In genomic region chr18:49499046-49499637, GRCh38 we compare ENCODE assay signal across 15 cellular contexts. TPM values are rescaled to one million over a fixed set of nuclear protein-coding genes. Genes with fewer than 3 reads are reported as not detected.
DNase-seq lines count a peak whose midpoint lies in the region; ATAC-seq and TF ChIP-seq lines count a peak whose summit lies in the region.
"Had no signal": no experiment of that assay in that cellular context is flagged by ENCODE, and none has a peak within 500 bp of the region (broad histone marks: within the 10 kb centered on the region; RNA-seq: fewer than 3 reads in every experiment).

No MANE protein-coding gene starts in this region.

- no peak overlapping the region for H2AFZ ChIP-seq in mesenchymal stem cell (ENCODE audit: low read depth, low read length)

- no peaks in the 10 kb centered on the region for H3K9me3 ChIP-seq in mesenchymal stem cell (ENCODE audit: control insufficient read depth, low read length)
- H3K9me3 ChIP-seq: BLaER1 had no signal

- H2BK5ac ChIP-seq in mesenchymal stem cell (ENCODE audit: low read depth, low read length, poor library complexity, severe bottlenecking) = no peak overlapping the region

- H2BK15ac ChIP-seq in mesenchymal stem cell (ENCODE audit: low read depth, poor library complexity, severe bottlenecking) = no peak overlapping the region

- H3K23ac ChIP-seq in mesenchymal stem cell (ENCODE audit: low read length in 2 of 2) = no peak overlapping the region

- H3K4ac ChIP-seq in mesenchymal stem cell (ENCODE audit: low read depth in 1 of 2, low read length in 2 of 2) = no peak overlapping the region

- H3K14ac ChIP-seq in mesenchymal stem cell (ENCODE audit: low read length in 2 of 2) = no peak overlapping the region

- no peak overlapping the region for H3K9ac ChIP-seq in mesenchymal stem cell (ENCODE audit: low read length)
- H3K9ac ChIP-seq: BLaER1 had no signal

- TF ChIP-seq CTCF in 22Rv1 (IDR thresholded peaks at IDR 0.05) (no peak), WTC11 (IDR thresholded peaks at IDR 0.05) (no peak)

- no peaks in the 10 kb centered on the region for H3K36me3 Mint-ChIP-seq in WTC11
- H3K36me3 Mint-ChIP-seq: CD8-positive, alpha-beta T cell had no signal

- no peaks in the 10 kb centered on the region for H3K27me3 Mint-ChIP-seq in WTC11 (ENCODE audit: low read depth)

- DNase-seq in WTC11 (ENCODE audit: low spot score) (peak; percentile 19), mesenchymal stem cell (no peak), midbrain (lab: John Stamatoyannopoulos, UW) (no peak), activated gamma-delta T cell (lab: John Stamatoyannopoulos, UW) (no peak)
- DNase-seq: CD8-positive, alpha-beta T cell; GOT3; KG1; NCI-H1436; NCI-H2081; NCI-H774 had no signal

- peaks cover 41% of the 10 kb centered on the region for H3K4me1 Mint-ChIP-seq in WTC11

- 91% methylated on average over 16 of the region's 16 CpGs for WGBS in mesenchymal stem cell

- no peak overlapping the region for H2AK5ac ChIP-seq in mesenchymal stem cell (ENCODE audit: low read length, severe bottlenecking)

- CTCF ChIA-PET in WTC11 (lab: Charles Lee) = no interaction called here

- H4K8ac ChIP-seq in mesenchymal stem cell (ENCODE audit: low read length) = peak overlapping the region; percentile 14

- H2BK12ac ChIP-seq in mesenchymal stem cell (ENCODE audit: low read length in 2 of 2) = no peak overlapping the region

- H4K91ac ChIP-seq in mesenchymal stem cell (ENCODE audit: low read length) = no peak overlapping the region

- peak overlapping the region; percentile 50 for H3K27ac ChIP-seq in 22Rv1
- no peak overlapping the region for H3K27ac ChIP-seq in mesenchymal stem cell (ENCODE audit: low read length, poor library complexity, severe bottlenecking)
- H3K27ac ChIP-seq: BLaER1 had no signal

- peaks cover 1% of the 10 kb centered on the region for H3K4me1 ChIP-seq in mesenchymal stem cell (ENCODE audit: control insufficient read depth, insufficient read depth, low read depth, low read length)
- H3K4me1 ChIP-seq: BLaER1 had no signal

- H3K4me3 ChIP-seq in mesenchymal stem cell (ENCODE audit: insufficient read depth in 1 of 2, low read depth in 1 of 2, low read length in 2 of 2) = no peak overlapping the region
- H3K4me3 ChIP-seq: BLaER1 had no signal

- no peaks in the 10 kb centered on the region for H3K79me1 ChIP-seq in mesenchymal stem cell (replicated peaks; ENCODE audit: low read length, poor library complexity, severe bottlenecking)

- no peak overlapping the region for H3K18ac ChIP-seq in mesenchymal stem cell (ENCODE audit: low read depth in 1 of 2, low read length in 2 of 2)

- H3K36me3 ChIP-seq in mesenchymal stem cell (ENCODE audit: control insufficient read depth in 1 of 2, insufficient read depth in 2 of 2, low read depth in 1 of 2, low read length in 2 of 2) = no peaks in the 10 kb centered on the region
- H3K36me3 ChIP-seq: BLaER1 had no signal

- no peak overlapping the region for H3K27ac Mint-ChIP-seq in WTC11
- H3K27ac Mint-ChIP-seq: CD8-positive, alpha-beta T cell had no signal

- H3K4me3 Mint-ChIP-seq in WTC11 = peak overlapping the region; percentile 29
- H3K4me3 Mint-ChIP-seq: CD8-positive, alpha-beta T cell had no signal

- POLR2A ChIA-PET in WTC11 (lab: Charles Lee) = interaction anchor here (1.6 kb wide), 1 partner anchor 12 kb away, joined by 4 read pairs; the partner anchor contains the start of gene C18orf32

- ATAC-seq in HG02870 (IDR thresholded peaks at IDR 0.05; ENCODE audit: unreplicated experiment) = peak; percentile 54
- peak; percentile 51 for ATAC-seq in WTC11
- ATAC-seq in HG03520 (IDR thresholded peaks at IDR 0.05; ENCODE audit: unreplicated experiment) = no peak
- no peak for ATAC-seq in HG02571 (IDR thresholded peaks at IDR 0.05; ENCODE audit: unreplicated experiment)
- ATAC-seq: CD8-positive, alpha-beta T cell had no signal

- no peak overlapping the region for H3K4me2 ChIP-seq in mesenchymal stem cell (ENCODE audit: low read length, poor library complexity, severe bottlenecking)
- H3K4me2 ChIP-seq: BLaER1 had no signal

- H2BK120ac ChIP-seq in mesenchymal stem cell (ENCODE audit: low read depth, low read length) = no peak overlapping the region

- peaks cover 0 to 7% of the 10 kb centered on the region in 2 experiments for H3K27me3 ChIP-seq in mesenchymal stem cell (ENCODE audit: control insufficient read depth in 1 of 2, insufficient read depth in 1 of 2, low read length in 2 of 2)
- H3K27me3 ChIP-seq: BLaER1 had no signal

- no peaks in the 10 kb centered on the region for H3K9me3 Mint-ChIP-seq in WTC11
- H3K9me3 Mint-ChIP-seq: CD8-positive, alpha-beta T cell had no signal

TF ChIP-seq in WTC11, 78 proteins besides CTCF, POLR2A, EP300 and RAD21:
- no peak for TF ChIP-seq GTF2I (CRISPR knock-in tag; conservative IDR thresholded peaks at IDR 0.05)
- no peak for TF ChIP-seq JUN (CRISPR knock-in tag; IDR thresholded peaks at IDR 0.05)
- TF ChIP-seq MLX (CRISPR knock-in tag; IDR thresholded peaks at IDR 0.05) = no peak
- TF ChIP-seq CBFB (CRISPR knock-in tag; IDR thresholded peaks at IDR 0.05; ENCODE audit: low read depth) = no peak
- TF ChIP-seq ZNF121 (CRISPR knock-in tag; IDR thresholded peaks at IDR 0.05) = peak; percentile 57; the same call in 1 of the 2 replicates
- TF ChIP-seq, protein P1, sequence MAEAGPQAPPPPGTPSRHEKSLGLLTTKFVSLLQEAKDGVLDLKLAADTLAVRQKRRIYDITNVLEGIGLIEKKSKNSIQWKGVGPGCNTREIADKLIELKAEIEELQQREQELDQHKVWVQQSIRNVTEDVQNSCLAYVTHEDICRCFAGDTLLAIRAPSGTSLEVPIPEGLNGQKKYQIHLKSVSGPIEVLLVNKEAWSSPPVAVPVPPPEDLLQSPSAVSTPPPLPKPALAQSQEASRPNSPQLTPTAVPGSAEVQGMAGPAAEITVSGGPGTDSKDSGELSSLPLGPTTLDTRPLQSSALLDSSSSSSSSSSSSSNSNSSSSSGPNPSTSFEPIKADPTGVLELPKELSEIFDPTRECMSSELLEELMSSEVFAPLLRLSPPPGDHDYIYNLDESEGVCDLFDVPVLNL (CRISPR knock-in tag; IDR thresholded peaks at IDR 0.05; ENCODE audit: borderline replicate concordance, low read depth) = no peak
- TF ChIP-seq, protein P2, sequence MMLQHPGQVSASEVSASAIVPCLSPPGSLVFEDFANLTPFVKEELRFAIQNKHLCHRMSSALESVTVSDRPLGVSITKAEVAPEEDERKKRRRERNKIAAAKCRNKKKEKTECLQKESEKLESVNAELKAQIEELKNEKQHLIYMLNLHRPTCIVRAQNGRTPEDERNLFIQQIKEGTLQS (CRISPR knock-in tag; conservative IDR thresholded peaks at IDR 0.05) = no peak

RNA-seq across cellular contexts. Expression of gene RPL17, which starts 6.9 kb away (rescaled TPM):
- total RNA-seq in WTC11 (2021) = 2,395 to 2,803 TPM (median 2,637 TPM) in 3 replicates
- 4,053 TPM for polyA plus RNA-seq in mesenchymal stem cell (2013, experiment 1 of 2)
- polyA plus RNA-seq in mesenchymal stem cell (2013, experiment 2 of 2) = 4,052 TPM

RNA-seq across cellular contexts. Expression of gene C18orf32, which starts 12.1 kb away (rescaled TPM):
- 28.7 to 32.5 TPM (median 32.1 TPM) in 3 replicates for total RNA-seq in WTC11 (2021)
- polyA plus RNA-seq in mesenchymal stem cell (2013, experiment 1 of 2) = 68.1 TPM
- 71.5 TPM for polyA plus RNA-seq in mesenchymal stem cell (2013, experiment 2 of 2)

RNA-seq across cellular contexts. Expression of gene DYM, which starts 38.7 kb away (rescaled TPM):
- total RNA-seq in WTC11 (2021) = 64.1 to 71.4 TPM (median 68.9 TPM) in 3 replicates
- polyA plus RNA-seq in mesenchymal stem cell (2013, experiment 1 of 2) = 41.0 TPM
- 43.8 TPM for polyA plus RNA-seq in mesenchymal stem cell (2013, experiment 2 of 2)

Comparison
In these comparisons a context has a peak if more than half of its experiments do, and no peak if none do; other contexts are left out.
1. ATAC-seq: peak in HG02870 (single experiment) and WTC11 (single experiment); none in HG03520 (single experiment) and HG02571 (single experiment).